In genomic region chr4:141402696-141403095, GRCh38 we compare ENCODE assay signal across 31 cellular contexts.
"Had no signal": no experiment of that assay in that cellular context is flagged by ENCODE, and none has a peak within 500 bp of the region (broad histone marks: within the 10 kb centered on the region; RNA-seq: fewer than 3 reads in every experiment).

No MANE protein-coding gene starts in this region.

- H3K27ac ChIP-seq: ascending aorta, cardiac muscle cell, VCaP had no signal

- H3K36me3 ChIP-seq: ascending aorta, cardiac muscle cell had no signal

- ATAC-seq: activated CD4-positive, alpha-beta T cell treated with anti-CD3 and anti-CD28 coated beads for 36 hours; activated CD4-positive, CD25-positive, alpha-beta regulatory T cell treated with anti-CD3 and anti-CD28 coated beads, Interleukin-2, amount 50 U/mL, for 24 hours; activated CD8-positive, alpha-beta memory T cell treated with anti-CD3 and anti-CD28 coated beads, Interleukin-2, amount 10 ng/mL, durations not matched to agents 7 days and 5 days; activated CD8-positive, alpha-beta T cell treated with anti-CD3 and anti-CD28 coated beads, Interleukin-2, amount 10 ng/mL, durations not matched to agents 7 days and 5 days; activated naive CD8-positive, alpha-beta T cell treated with anti-CD3 and anti-CD28 coated beads, Interleukin-2, amount 50 U/mL, for 24 hours; WTC11 had no signal

- H3K4me3 ChIP-seq: ascending aorta, cardiac muscle cell had no signal

- H3K9me3 ChIP-seq: ascending aorta had no signal

- DNase-seq: activated CD4-positive, alpha-beta memory T cell treated with anti-CD3 and anti-CD28 coated beads, Interleukin-2, amount 10 ng/mL, durations not matched to agents 7 days and 5 days; activated CD4-positive, alpha-beta T cell treated with anti-CD3 and anti-CD28 coated beads for 1 hour; activated CD4-positive, alpha-beta T cell treated with anti-CD3 and anti-CD28 coated beads for 36 hours; activated CD4-positive, alpha-beta T cell treated with anti-CD3 and anti-CD28 coated beads for 48 hours; activated CD4-positive, alpha-beta T cell treated with anti-CD3 and anti-CD28 coated beads, Interleukin-2, amount 10 ng/mL, durations not matched to agents 7 days and 5 days; activated CD4-positive, alpha-beta T cell treated with anti-CD3 and anti-CD28 coated beads, Interleukin-2, amount 50 U/mL, for 48 hours; activated CD4-positive, CD25-positive, alpha-beta regulatory T cell; activated CD8-positive, alpha-beta memory T cell treated with anti-CD3 and anti-CD28 coated beads for 24 hours; activated CD8-positive, alpha-beta memory T cell treated with anti-CD3 and anti-CD28 coated beads, Interleukin-2, amount 10 ng/mL, durations not matched to agents 7 days and 5 days; activated CD8-positive, alpha-beta memory T cell treated with anti-CD3 and anti-CD28 coated beads, Interleukin-2, amount 50 U/mL, for 48 hours; activated CD8-positive, alpha-beta T cell treated with anti-CD3 and anti-CD28 coated beads, Interleukin-2, amount 10 ng/mL, durations not matched to agents 7 days and 5 days; activated effector memory CD4-positive, alpha-beta T cell treated with Interleukin-2 at 50 U/mL for 16 hours; activated gamma-delta T cell; activated naive CD4-positive, alpha-beta T cell treated with anti-CD3 and anti-CD28 coated beads, Interleukin-2, amount 10 ng/mL, durations not matched to agents 7 days and 5 days; activated naive CD4-positive, alpha-beta T cell treated with Interleukin-2 at 50 U/mL for 16 hours; activated naive CD8-positive, alpha-beta T cell treated with anti-CD3 and anti-CD28 coated beads, Interleukin-2, amount 10 ng/mL, durations not matched to agents 7 days and 5 days; activated naive CD8-positive, alpha-beta T cell treated with anti-CD3 and anti-CD28 coated beads, Interleukin-2, amount 50 U/mL, for 24 hours; activated T-cell treated with anti-CD3 and anti-CD28 coated beads, Interleukin-2, amount 50 U/mL, for 24 hours; activated T-cell treated with anti-CD3 and anti-CD28 coated beads, Interleukin-2, amount 50 U/mL, for 48 hours; amygdala; anterior cingulate cortex; caudate nucleus; cerebellar nuclear complex; T-helper 1 cell; T-helper 2 cell; T-helper 9 cell had no signal

- H3K27me3 ChIP-seq: ascending aorta, cardiac muscle cell had no signal
